8 cellular contexts compared by ENCODE assay signal in the genomic region with DNA sequence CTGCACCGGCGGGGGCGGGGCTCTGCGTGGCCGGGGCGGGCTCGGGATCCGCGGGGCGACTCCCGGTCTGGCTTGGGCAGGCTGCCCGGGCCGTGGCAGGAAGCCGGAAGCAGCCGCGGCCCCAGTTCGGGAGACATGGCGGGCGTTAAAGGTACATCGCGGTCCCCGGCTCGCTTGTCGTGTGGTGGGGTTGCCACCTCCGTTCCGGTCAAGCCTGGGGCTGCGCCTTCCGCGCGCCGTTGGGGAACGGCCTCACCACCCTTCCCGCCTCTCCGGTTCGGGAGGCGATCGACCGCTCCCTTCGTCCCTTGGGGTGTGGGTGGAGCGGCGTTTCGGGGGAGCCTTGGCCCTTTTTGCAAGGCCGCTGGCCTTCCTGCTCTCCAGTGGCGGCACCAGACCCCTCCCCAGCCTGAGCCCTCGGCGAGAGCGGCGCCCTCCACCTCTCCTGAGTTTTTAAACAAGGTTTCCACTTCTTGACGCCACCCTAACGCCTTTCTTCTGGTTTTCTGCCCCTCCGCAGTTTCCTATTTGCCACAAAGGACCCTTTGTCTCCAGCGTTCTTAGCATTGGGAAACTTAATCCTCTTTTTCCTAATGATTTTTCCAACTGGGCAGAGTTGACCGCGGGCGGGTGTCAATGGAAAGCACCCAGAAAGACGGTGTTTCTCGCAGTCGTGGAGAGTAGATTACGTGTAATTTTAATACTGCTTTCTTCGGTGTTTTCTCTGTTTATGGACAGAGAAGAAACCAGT. TPM values are rescaled to one million over a fixed set of nuclear protein-coding genes. Genes with fewer than 3 reads are reported as not detected.
A peak's percentile ranks its signal among the peaks of the same experiment; 100 is the strongest.
DNase-seq lines count a peak whose midpoint lies in the region; ATAC-seq, FAIRE-seq and TF ChIP-seq lines count a peak whose summit lies in the region.

A gene with protein sequence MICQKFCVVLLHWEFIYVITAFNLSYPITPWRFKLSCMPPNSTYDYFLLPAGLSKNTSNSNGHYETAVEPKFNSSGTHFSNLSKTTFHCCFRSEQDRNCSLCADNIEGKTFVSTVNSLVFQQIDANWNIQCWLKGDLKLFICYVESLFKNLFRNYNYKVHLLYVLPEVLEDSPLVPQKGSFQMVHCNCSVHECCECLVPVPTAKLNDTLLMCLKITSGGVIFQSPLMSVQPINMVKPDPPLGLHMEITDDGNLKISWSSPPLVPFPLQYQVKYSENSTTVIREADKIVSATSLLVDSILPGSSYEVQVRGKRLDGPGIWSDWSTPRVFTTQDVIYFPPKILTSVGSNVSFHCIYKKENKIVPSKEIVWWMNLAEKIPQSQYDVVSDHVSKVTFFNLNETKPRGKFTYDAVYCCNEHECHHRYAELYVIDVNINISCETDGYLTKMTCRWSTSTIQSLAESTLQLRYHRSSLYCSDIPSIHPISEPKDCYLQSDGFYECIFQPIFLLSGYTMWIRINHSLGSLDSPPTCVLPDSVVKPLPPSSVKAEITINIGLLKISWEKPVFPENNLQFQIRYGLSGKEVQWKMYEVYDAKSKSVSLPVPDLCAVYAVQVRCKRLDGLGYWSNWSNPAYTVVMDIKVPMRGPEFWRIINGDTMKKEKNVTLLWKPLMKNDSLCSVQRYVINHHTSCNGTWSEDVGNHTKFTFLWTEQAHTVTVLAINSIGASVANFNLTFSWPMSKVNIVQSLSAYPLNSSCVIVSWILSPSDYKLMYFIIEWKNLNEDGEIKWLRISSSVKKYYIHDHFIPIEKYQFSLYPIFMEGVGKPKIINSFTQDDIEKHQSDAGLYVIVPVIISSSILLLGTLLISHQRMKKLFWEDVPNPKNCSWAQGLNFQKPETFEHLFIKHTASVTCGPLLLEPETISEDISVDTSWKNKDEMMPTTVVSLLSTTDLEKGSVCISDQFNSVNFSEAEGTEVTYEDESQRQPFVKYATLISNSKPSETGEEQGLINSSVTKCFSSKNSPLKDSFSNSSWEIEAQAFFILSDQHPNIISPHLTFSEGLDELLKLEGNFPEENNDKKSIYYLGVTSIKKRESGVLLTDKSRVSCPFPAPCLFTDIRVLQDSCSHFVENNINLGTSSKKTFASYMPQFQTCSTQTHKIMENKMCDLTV (plus strand): TSS at position 79 of the 751 bp plus-strand sequence. CDS start 144,898 bp downstream, outside the sequence.
A gene with protein sequence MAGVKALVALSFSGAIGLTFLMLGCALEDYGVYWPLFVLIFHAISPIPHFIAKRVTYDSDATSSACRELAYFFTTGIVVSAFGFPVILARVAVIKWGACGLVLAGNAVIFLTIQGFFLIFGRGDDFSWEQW (plus strand): TSS at position 79 of the 751 bp plus-strand sequence. CDS start 57 bp downstream, at position 136.

- intact Hi-C loops in esophagus muscularis mucosa (cut with DNase I) = loop anchor here (5.0 to 10.0 kb wide), 2 partner anchors 166 to 268 kb away; no protein-coding TSS in a partner anchor

- peak; percentile 54 for ATAC-seq in HG03571 (IDR thresholded peaks at IDR 0.05; ENCODE audit: unreplicated experiment)
- peak; percentile 19 for ATAC-seq in omental fat pad (ENCODE audit: low FRiP score)

- peak within 1 kb of the TSS; percentile 87 for H3K4me3 ChIP-seq in CD8-positive, alpha-beta memory T cell (ENCODE audit: low read length)
- H3K4me3 ChIP-seq in esophagus muscularis mucosa = peak within 1 kb of the TSS; percentile 82 to 93 (median 88)

- POLR2A ChIA-PET in CD8-positive, alpha-beta memory T cell (lab: Charles Lee) = interaction anchor here (0.7 to 2.1 kb wide), 3 partner anchors 11 to 1504 kb away, joined by 3 to 21 read pairs (median 4); a partner anchor contains a TSS

- peaks cover 0 to 13% (median 6%) of the 10 kb centered on the region in 3 donors for H3K36me3 Mint-ChIP-seq in CD8-positive, alpha-beta memory T cell

- DNase-seq in CD8-positive, alpha-beta memory T cell = no peak
- DNase-seq in GM19240 (ENCODE audit: insufficient read length, low spot score) = peak; percentile 65
- peak; percentile 42 for DNase-seq in SIG-M5 treated with dmso at 0.1 percent for 504 hours (lab: John Stamatoyannopoulos, UW; ENCODE audit: unreplicated experiment)
- no peak for DNase-seq in esophagus muscularis mucosa (ENCODE audit: extremely low spot score)
- DNase-seq in omental fat pad (ENCODE audit: low spot score) = no peak
- DNase-seq in D721Med (ENCODE audit: insufficient read length, low spot score) = no peak
- no peak for DNase-seq in activated T-cell treated with anti-CD3 and anti-CD28 coated beads, Interleukin-2, amount 50 U/mL, for 1 hour

- TF ChIP-seq CTCF in esophagus muscularis mucosa (IDR thresholded peaks at IDR 0.05) = no peak
- no peak for TF ChIP-seq CTCF in omental fat pad (IDR thresholded peaks at IDR 0.05)
- no peak for TF ChIP-seq CTCF in D721Med (IDR thresholded peaks at IDR 0.05; ENCODE audit: insufficient read depth, missing control alignments)

- CTCF ChIA-PET in CD8-positive, alpha-beta memory T cell (lab: Charles Lee) = interaction anchor here (0.6 to 2.2 kb wide), 5 partner anchors 8 to 267 kb away, joined by 3 to 9 read pairs (median 5); no protein-coding TSS in a partner anchor

- no peaks in the 10 kb centered on the region for H3K27me3 ChIP-seq in CD8-positive, alpha-beta memory T cell (ENCODE audit: insufficient read depth, low read length, poor library complexity, severe bottlenecking)
- no peaks in the 10 kb centered on the region for H3K27me3 ChIP-seq in esophagus muscularis mucosa

- H3K9me3 ChIP-seq in CD8-positive, alpha-beta memory T cell (ENCODE audit: low read length) = no peaks in the 10 kb centered on the region
- no peaks in the 10 kb centered on the region for H3K9me3 ChIP-seq in esophagus muscularis mucosa

- H3K4me1 Mint-ChIP-seq in CD8-positive, alpha-beta memory T cell = peaks cover 16 to 23% (median 22%) of the 10 kb centered on the region in 3 donors

- H3K27ac ChIP-seq in CD8-positive, alpha-beta memory T cell (ENCODE audit: low read depth, low read length) = peak within 1 kb of the TSS; percentile 74
- peak within 1 kb of the TSS; percentile 94 to 99 (median 98) for H3K27ac ChIP-seq in esophagus muscularis mucosa (replicated peaks in 1 of 4)

- no peak for TF ChIP-seq EP300 in esophagus muscularis mucosa (IDR thresholded peaks at IDR 0.05)

- peaks cover 0 to 1% of the 10 kb centered on the region in 2 donors for H3K27me3 Mint-ChIP-seq in CD8-positive, alpha-beta memory T cell

- peak within 1 kb of the TSS; percentile 83 to 97 (median 94) for H3K27ac Mint-ChIP-seq in CD8-positive, alpha-beta memory T cell

- WGBS in esophagus muscularis mucosa = 0% methylated on average over 26 of the region's 60 CpGs

- no peak within 1 kb of the TSS for H3K4me3 Mint-ChIP-seq in CD8-positive, alpha-beta memory T cell

- peaks cover 23% of the 10 kb centered on the region for H3K4me1 ChIP-seq in CD8-positive, alpha-beta memory T cell (ENCODE audit: insufficient read depth, low read length)
- H3K4me1 ChIP-seq in esophagus muscularis mucosa = peaks cover 14 to 51% (median 44%) of the 10 kb centered on the region in 4 donors

- peak; percentile 74 for TF ChIP-seq POLR2A in esophagus muscularis mucosa (IDR thresholded peaks at IDR 0.05; ENCODE audit: low read depth)

- no peak for FAIRE-seq in D721Med (lab: Jason Lieb, UNC)

- H3K36me3 ChIP-seq in CD8-positive, alpha-beta memory T cell (ENCODE audit: insufficient read depth, low read length) = no peaks in the 10 kb centered on the region
- peaks cover under 1 to 5% (median 2%) of the 10 kb centered on the region in 4 donors for H3K36me3 ChIP-seq in esophagus muscularis mucosa

- H3K9me3 Mint-ChIP-seq in CD8-positive, alpha-beta memory T cell = no peaks in the 10 kb centered on the region

RNA-seq across cellular contexts. Expression of the first gene that starts in this region (rescaled TPM):
- 1 to 10 TPM; 1.5 to 1.8 TPM for total RNA-seq in CD8-positive, alpha-beta memory T cell
- 3.1 TPM for polyA plus RNA-seq in CD8-positive, alpha-beta memory T cell
- total RNA-seq in esophagus muscularis mucosa = 10 to 100 TPM in 3 of 4 donors, 1 to 10 TPM in 1; 10.0 to 27.3 (median 14.1) TPM
- 10 to 100 TPM; 10.3 to 43.3 (median 21.5) TPM for total RNA-seq in omental fat pad

RNA-seq across cellular contexts. Expression of the second gene that starts in this region (rescaled TPM):
- total RNA-seq in CD8-positive, alpha-beta memory T cell = 10 to 100 TPM; 16.4 to 21.6 TPM
- polyA plus RNA-seq in CD8-positive, alpha-beta memory T cell = 18.1 TPM
- total RNA-seq in esophagus muscularis mucosa = 10 to 100 TPM; 54.5 to 73.3 (median 66.7) TPM
- total RNA-seq in omental fat pad = 100 to 1,000 TPM in 1 of 4 donors, 10 to 100 TPM in 3; 61.1 to 123 (median 75.1) TPM

Comparison
In these comparisons a context has a peak if more than half of its experiments do, and no peak if none do; other contexts are left out.
1. DNase-seq: peak in GM19240 (single experiment) and SIG-M5 treated with dmso at 0.1 percent for 504 hours (single experiment); none in CD8-positive, alpha-beta memory T cell (0 of 5), esophagus muscularis mucosa (single experiment), omental fat pad (single experiment), D721Med (single experiment) and activated T-cell treated with anti-CD3 and anti-CD28 coated beads, Interleukin-2, amount 50 U/mL, for 1 hour (single experiment).